8 cellular contexts compared by ENCODE assay signal in genomic region chr14:72892103-72892878, GRCh38. TPM values are rescaled to one million over a fixed set of nuclear protein-coding genes. Genes with fewer than 3 reads are reported as not detected.
DNase-seq lines count a peak whose midpoint lies in the region; ATAC-seq and TF ChIP-seq lines count a peak whose summit lies in the region.

No MANE protein-coding gene starts in this region.

- H3K4me1 ChIP-seq in H9 (ENCODE audit: insufficient read depth, low read length) (peaks cover 14% of the 10 kb centered on the region), muscle layer of duodenum (ENCODE audit: control insufficient read depth in 1 of 2, insufficient read depth in 2 of 2, low read length in 2 of 2) (peaks cover 6 to 27% of the 10 kb centered on the region in 2 donors), urinary bladder (ENCODE audit: insufficient read depth) (no peaks in the 10 kb centered on the region)

- H3K4me3 Mint-ChIP-seq in H9 = peak overlapping the region; percentile 54 to 91
- peak overlapping the region; percentile 88 for H3K4me3 Mint-ChIP-seq in WTC11

- H3K79me2 ChIP-seq in H9 (ENCODE audit: insufficient read depth, low read length) = no peaks in the 10 kb centered on the region

- H3K27me3 Mint-ChIP-seq in H9 (ENCODE audit: low read depth) (peaks cover 81% of the 10 kb centered on the region), WTC11 (ENCODE audit: low read depth) (peaks cover 76% of the 10 kb centered on the region)

- no CpG with 5 or more reads among the region's 47 CpGs for WGBS in H9 (ENCODE audit: extremely low coverage, insufficient read length, low lambda C conversion rate)
- WGBS in urinary bladder = under 1% methylated on average over 47 of the region's 47 CpGs

- no peak for ATAC-seq in WTC11

- no peaks in the 10 kb centered on the region for H3K9me3 ChIP-seq in H9 (ENCODE audit: control insufficient read depth, low read depth, low read length)
- H3K9me3 ChIP-seq in muscle layer of duodenum (ENCODE audit: control insufficient read depth in 1 of 2, low read length in 2 of 2) = no peaks in the 10 kb centered on the region

- CTCF ChIA-PET in WTC11 (lab: Charles Lee) = interaction anchor here (0.7 to 2.0 kb wide), 4 partner anchors 13 to 393 kb away, joined by 3 to 8 read pairs (median 4); no protein-coding TSS in a partner anchor

- no peaks in the 10 kb centered on the region for H3K79me1 ChIP-seq in H9 (ENCODE audit: insufficient read depth, low read depth, low read length, poor library complexity, severe bottlenecking)

- no peak overlapping the region for H3K14ac ChIP-seq in H9 (ENCODE audit: insufficient read depth, low read length)

- no peak overlapping the region for H3K23ac ChIP-seq in H9 (ENCODE audit: insufficient read length, low read depth, low read length)

- H3K9me3 Mint-ChIP-seq in H9 (no peaks in the 10 kb centered on the region; a peak in 1 of 5 replicates), WTC11 (no peaks in the 10 kb centered on the region)

- H4K20me1 ChIP-seq in H9 (ENCODE audit: control insufficient read depth, insufficient read depth, insufficient read length) = no peaks in the 10 kb centered on the region

- H3K4me2 ChIP-seq in H9 (ENCODE audit: insufficient read depth, insufficient read length, low read length) = peak overlapping the region; percentile 90

- POLR2A ChIA-PET in WTC11 (lab: Charles Lee) = no interaction called here

- no peak overlapping the region for H2BK120ac ChIP-seq in H9 (ENCODE audit: low read depth, low read length, poor library complexity, severe bottlenecking)

- H3K27ac Mint-ChIP-seq in H9 (no peak overlapping the region), WTC11 (no peak overlapping the region)

- peak; percentile 45 for DNase-seq in 8988T
- DNase-seq in H9 = peak; percentile 43
- DNase-seq in WTC11 (ENCODE audit: low spot score) = peak; percentile 54
- peak; percentile 18 for DNase-seq in effector CD4-positive, alpha-beta T cell
- no peak for DNase-seq in COR-L47 (lab: John Stamatoyannopoulos, UW)
- DNase-seq in MV-4-11 (lab: John Stamatoyannopoulos, UW) = no peak

- H2BK12ac ChIP-seq in H9 (ENCODE audit: insufficient read length, low read depth, low read length) = no peak overlapping the region

- no peak overlapping the region for H3K56ac ChIP-seq in H9 (ENCODE audit: insufficient read length, low read depth, low read length)

- no peak overlapping the region for H3K18ac ChIP-seq in H9 (ENCODE audit: insufficient read length, low read depth, low read length)

- H3K4me1 Mint-ChIP-seq in H9 = peaks cover 56 to 58% of the 10 kb centered on the region in 2 experiments
- peaks cover 54% of the 10 kb centered on the region for H3K4me1 Mint-ChIP-seq in WTC11

- H3K23me2 ChIP-seq in H9 (ENCODE audit: insufficient read length, low read depth, low read length, poor library complexity, severe bottlenecking) = peaks cover 25% of the 10 kb centered on the region

- peak overlapping the region; percentile 71 to 98 for H3K4me3 ChIP-seq in muscle layer of duodenum (ENCODE audit: low read depth in 1 of 2, low read length in 2 of 2)
- peak overlapping the region; percentile 65 for H3K4me3 ChIP-seq in urinary bladder (ENCODE audit: low read depth, low read length)

- TF ChIP-seq CTCF in H9 (conservative IDR thresholded peaks at IDR 0.05) (no peak), WTC11 (IDR thresholded peaks at IDR 0.05) (no peak)

- no peak overlapping the region for H2BK15ac ChIP-seq in H9 (ENCODE audit: low read depth, low read length)

- no peak overlapping the region for H2AK5ac ChIP-seq in H9 (ENCODE audit: insufficient read length, low read length)

- H2BK20ac ChIP-seq in H9 (ENCODE audit: low read depth, low read length, poor library complexity, severe bottlenecking) = no peak overlapping the region

- H4K8ac ChIP-seq in H9 (replicated peaks; ENCODE audit: insufficient read length, low read depth, low read length) = no peak overlapping the region

- H4K91ac ChIP-seq in H9 (ENCODE audit: insufficient read length, low read depth, low read length) = no peak overlapping the region

- no peak overlapping the region for H3T11ph ChIP-seq in H9 (ENCODE audit: low read length)

- no peak overlapping the region for H2AFZ ChIP-seq in H9 (ENCODE audit: low read length)

- H3K36me3 Mint-ChIP-seq in H9 (ENCODE audit: insufficient read depth in 1 of 3, low read depth in 3 of 3) (peaks cover 0 to 1% (median 0%) of the 10 kb centered on the region in 3 experiments; a peak in 1 of 7 replicates), WTC11 (no peaks in the 10 kb centered on the region)

- H3K27me3 ChIP-seq in H9 (ENCODE audit: insufficient read depth, low read length) (peaks cover 38% of the 10 kb centered on the region), muscle layer of duodenum (ENCODE audit: low read depth, low read length) (peaks cover 12% of the 10 kb centered on the region)

- no peak overlapping the region for H3K9ac ChIP-seq in H9 (ENCODE audit: extremely low read depth, insufficient read length, low read length)

- no peak overlapping the region for H2BK5ac ChIP-seq in H9 (ENCODE audit: insufficient read length, low read length)

- no peak overlapping the region for H3K4ac ChIP-seq in H9 (ENCODE audit: low read depth, low read length)

- H4K5ac ChIP-seq in H9 (ENCODE audit: insufficient read length, low read depth, low read length) = no peak overlapping the region

- H3K36me3 ChIP-seq in muscle layer of duodenum (ENCODE audit: control insufficient read depth in 1 of 2, insufficient read depth in 2 of 2, low read length in 2 of 2) = no peaks in the 10 kb centered on the region
- no peaks in the 10 kb centered on the region for H3K36me3 ChIP-seq in urinary bladder (ENCODE audit: insufficient read depth)

- H3K27ac ChIP-seq in H9 (ENCODE audit: insufficient read length, low read depth, low read length) = no peak overlapping the region
- no peak overlapping the region for H3K27ac ChIP-seq in muscle layer of duodenum (ENCODE audit: low read length)
- H3K27ac ChIP-seq in urinary bladder (ENCODE audit: low read depth) = no peak overlapping the region

TF ChIP-seq in WTC11, 78 proteins besides CTCF, POLR2A, EP300 and RAD21 (continues in another document):
- TF ChIP-seq ZSCAN18 (CRISPR knock-in tag; IDR thresholded peaks at IDR 0.05) (no peak), CREM (CRISPR knock-in tag; IDR thresholded peaks at IDR 0.05) (no peak), ZBTB21 (CRISPR knock-in tag; IDR thresholded peaks at IDR 0.05; ENCODE audit: borderline replicate concordance) (no peak), ZNF138 (CRISPR knock-in tag; conservative IDR thresholded peaks at IDR 0.05) (no peak), IRF1 (CRISPR knock-in tag; IDR thresholded peaks at IDR 0.05) (no peak), EMX1 (CRISPR knock-in tag; IDR thresholded peaks at IDR 0.05) (no peak), AR (CRISPR knock-in tag; IDR thresholded peaks at IDR 0.05) (no peak), GRHL2 (CRISPR knock-in tag; IDR thresholded peaks at IDR 0.05; ENCODE audit: insufficient replicate concordance, severe bottlenecking) (no peak)

RNA-seq across cellular contexts. Expression of gene DPF3, which starts 1.6 kb away (rescaled TPM):
- not detected in 2 replicates for total RNA-seq in H9 (2021)
- 0.31 to 0.53 TPM (median 0.32 TPM) in 3 replicates for total RNA-seq in WTC11 (2021)
- 2.2 TPM for total RNA-seq in urinary bladder
- 0.71 TPM for polyA plus RNA-seq in urinary bladder

RNA-seq across cellular contexts. Expression of gene DCAF4, which starts 34.0 kb away (rescaled TPM):
- 30.2 and 32.0 TPM in 2 replicates for total RNA-seq in H9 (2021)
- 17.4 to 19.6 TPM (median 18.8 TPM) in 3 replicates for total RNA-seq in WTC11 (2021)
- total RNA-seq in urinary bladder = 5.9 TPM
- polyA plus RNA-seq in urinary bladder = 16.6 TPM

Comparison
In these comparisons a context has a peak if more than half of its experiments do, and no peak if none do; other contexts are left out.
1. DNase-seq: peak in 8988T (single experiment), H9 (single experiment), WTC11 (single experiment) and effector CD4-positive, alpha-beta T cell (single experiment); none in COR-L47 (single experiment) and MV-4-11 (single experiment).